ENCODE assay signal across 10 cellular contexts in the genomic region with DNA sequence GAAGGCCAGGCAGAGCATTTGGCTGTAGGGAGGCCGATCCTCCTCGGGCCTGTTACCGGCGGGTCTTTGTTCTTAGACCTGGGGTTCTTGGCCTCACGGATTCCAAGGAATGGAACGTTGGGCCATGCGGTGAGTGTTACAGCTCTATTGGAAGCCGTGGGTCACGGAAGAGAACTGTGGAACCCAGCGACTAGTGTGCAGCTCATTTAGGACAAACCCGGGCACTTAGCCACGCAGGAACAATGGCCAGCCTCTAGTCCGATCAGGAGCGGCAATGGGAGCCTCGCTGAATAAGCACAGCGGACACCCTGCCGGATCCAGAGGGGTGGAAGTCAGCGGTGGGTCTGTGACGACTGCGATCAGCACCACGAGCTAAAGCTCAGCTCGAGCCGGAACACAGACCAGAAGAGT. TPM values are rescaled to one million over a fixed set of nuclear protein-coding genes. Genes with fewer than 3 reads are reported as not detected.
DNase-seq lines count a peak whose midpoint lies in the region; ATAC-seq and TF ChIP-seq lines count a peak whose summit lies in the region.
"Had no signal": no experiment of that assay in that cellular context is flagged by ENCODE, and none has a peak within 500 bp of the region (broad histone marks: within the 10 kb centered on the region; RNA-seq: fewer than 3 reads in every experiment).

No MANE protein-coding gene starts in this region.

- H3K27me3 ChIP-seq in esophagus muscularis mucosa, result no peaks in the 10 kb centered on the region
- no peaks in the 10 kb centered on the region for H3K27me3 ChIP-seq in tibial nerve

- H3K4me3 ChIP-seq in esophagus muscularis mucosa (no peak overlapping the region), tibial nerve (no peak overlapping the region)

- TF ChIP-seq CTCF in esophagus muscularis mucosa (IDR thresholded peaks at IDR 0.05) (no peak), neural crest cell (conservative IDR thresholded peaks at IDR 0.05) (no peak), tibial nerve (IDR thresholded peaks at IDR 0.05) (no peak)

- H3K4me1 ChIP-seq in esophagus muscularis mucosa (peaks cover 62 to 77% (median 73%) of the 10 kb centered on the region in 4 donors), tibial nerve (peaks cover 0 to 61% (median 35%) of the 10 kb centered on the region in 4 donors)

- H3K9me3 Mint-ChIP-seq in neural crest cell, result no peaks in the 10 kb centered on the region

- H3K4me1 Mint-ChIP-seq in T-helper 17 cell (peaks cover 9% of the 10 kb centered on the region), neural crest cell (peaks cover 11% of the 10 kb centered on the region)

- H3K27ac Mint-ChIP-seq in T-helper 17 cell (peak overlapping the region; percentile 60), neural crest cell (ENCODE audit: unreplicated experiment) (peak overlapping the region; percentile 76)

- H3K36me3 ChIP-seq in esophagus muscularis mucosa (peaks cover 0 to 10% (median 3%) of the 10 kb centered on the region in 4 donors), tibial nerve (peaks cover 0 to 13% (median 0%) of the 10 kb centered on the region in 3 donors)

- TF ChIP-seq EP300 in esophagus muscularis mucosa (IDR thresholded peaks at IDR 0.05) (no peak), tibial nerve (IDR thresholded peaks at IDR 0.05) (no peak)

- intact Hi-C loops in esophagus muscularis mucosa (cut with DNase I), result no loop called here

- WGBS in esophagus muscularis mucosa, result 91% methylated on average over 21 of the region's 23 CpGs
- WGBS in tibial nerve, 2 donors, result 48 to 67% methylated on average over 22 to 23 of the region's 23 CpGs

- no peak for DNase-seq in T-helper 17 cell
- no peak for DNase-seq in esophagus muscularis mucosa (ENCODE audit: extremely low spot score)
- no peak for DNase-seq in neural crest cell (ENCODE audit: low read depth, low spot score)
- no peak for DNase-seq in tibial nerve (ENCODE audit: low spot score in 2 of 2)
- DNase-seq in effector CD8-positive, alpha-beta T cell (lab: John Stamatoyannopoulos, UW), result no peak
- DNase-seq in stimulated activated naive CD8-positive, alpha-beta T cell treated with anti-CD3 and anti-CD28 coated beads, Interleukin-15, Interleukin-2, amounts not matched to agents 100 U/mL and 50 U/mL, for 24 hours, result no peak
- DNase-seq: NCI-H345; stimulated activated naive CD4-positive, alpha-beta T cell treated with Interleukin-2 at 50 U/mL for 16 hours had no signal

- ATAC-seq in T-helper 17 cell, result no peak
- no peak for ATAC-seq in GM21528 (IDR thresholded peaks at IDR 0.05; ENCODE audit: low FRiP score, unreplicated experiment)
- ATAC-seq in HG02759 (IDR thresholded peaks at IDR 0.05; ENCODE audit: unreplicated experiment), result no peak
- ATAC-seq in stimulated activated naive CD8-positive, alpha-beta T cell treated with anti-CD3 and anti-CD28 coated beads, Interleukin-15, Interleukin-2, amounts not matched to agents 100 U/mL and 50 U/mL, for 24 hours, result no peak

- H3K4me3 Mint-ChIP-seq in T-helper 17 cell, result no peak overlapping the region
- H3K4me3 Mint-ChIP-seq in neural crest cell, result no peak overlapping the region

- TF ChIP-seq POLR2A in esophagus muscularis mucosa (IDR thresholded peaks at IDR 0.05; ENCODE audit: low read depth) (no peak), tibial nerve (IDR thresholded peaks at IDR 0.05) (peak in 1 of 2 donors; percentile 4)

- H3K36me3 Mint-ChIP-seq in T-helper 17 cell (ENCODE audit: low read depth) (peaks cover 7% of the 10 kb centered on the region), neural crest cell (ENCODE audit: low read depth) (no peaks in the 10 kb centered on the region)

- no peaks in the 10 kb centered on the region for H3K27me3 Mint-ChIP-seq in T-helper 17 cell
- H3K27me3 Mint-ChIP-seq in neural crest cell (ENCODE audit: low read depth), result no peaks in the 10 kb centered on the region

- H3K9me3 ChIP-seq in T-helper 17 cell (ENCODE audit: control insufficient read depth, low read length, poor library complexity, severe bottlenecking) (no peaks in the 10 kb centered on the region), esophagus muscularis mucosa (no peaks in the 10 kb centered on the region), tibial nerve (no peaks in the 10 kb centered on the region)

- peak overlapping the region; percentile 90 to 99 (median 96) for H3K27ac ChIP-seq in esophagus muscularis mucosa (replicated peaks in 1 of 4)
- peak overlapping the region; percentile 79 to 90 (median 84) for H3K27ac ChIP-seq in tibial nerve

RNA-seq across cellular contexts. Expression of a gene that starts 53.9 kb away (rescaled TPM):
- total RNA-seq in T-helper 17 cell, result 10 to 100 TPM; 13.9 to 17.7 TPM
- total RNA-seq in esophagus muscularis mucosa, result 10 to 100 TPM; 17.8 to 25.8 (median 22.1) TPM
- 54.6 and 57.5 TPM in 2 replicates for total RNA-seq in neural crest cell
- 10 to 100 TPM in 3 of 4 donors, 1 to 10 TPM in 1; 6.1 to 30.8 (median 25.3) TPM for total RNA-seq in tibial nerve
